Comparison of ENCODE assay signal across 17 cellular contexts in genomic region chr6:75076009-75076408, GRCh38.
DNase-seq lines count a peak whose midpoint lies in the region; ATAC-seq and TF ChIP-seq lines count a peak whose summit lies in the region.
"Had no signal": no experiment of that assay in that cellular context is flagged by ENCODE, and none has a peak within 500 bp of the region (broad histone marks: within the 10 kb centered on the region; RNA-seq: fewer than 3 reads in every experiment).

No MANE protein-coding gene starts in this region.

- H3K4me3 ChIP-seq in endodermal cell (ENCODE audit: low read length) (peak overlapping the region; percentile 5), upper lobe of left lung (no peak overlapping the region)
- H3K4me3 ChIP-seq: BLaER1 had no signal

- no peaks in the 10 kb centered on the region for H3K36me3 Mint-ChIP-seq in H9 (ENCODE audit: insufficient read depth in 1 of 3, low read depth in 3 of 3)
- no peaks in the 10 kb centered on the region for H3K36me3 Mint-ChIP-seq in endodermal cell (ENCODE audit: low read depth)
- no peaks in the 10 kb centered on the region for H3K36me3 Mint-ChIP-seq in nephron progenitor cell (ENCODE audit: low read depth)
- H3K36me3 Mint-ChIP-seq: CD8-positive, alpha-beta T cell had no signal

- TF ChIP-seq POLR2A in upper lobe of left lung (IDR thresholded peaks at IDR 0.05) = no peak

- H3K36me3 ChIP-seq in endodermal cell (ENCODE audit: control insufficient read depth, insufficient read depth, low read length) (no peaks in the 10 kb centered on the region), upper lobe of left lung (no peaks in the 10 kb centered on the region)
- H3K36me3 ChIP-seq: BLaER1 had no signal

- no peaks in the 10 kb centered on the region for H3K23me2 ChIP-seq in H9 (ENCODE audit: insufficient read length, low read depth, low read length, poor library complexity, severe bottlenecking)

- H2AK5ac ChIP-seq in H9 (ENCODE audit: insufficient read length, low read length) = no peak overlapping the region

- intact Hi-C loops in posterior vena cava (cut with DNase I) = no loop called here

- H2BK15ac ChIP-seq in H9 (ENCODE audit: low read depth, low read length) = no peak overlapping the region

- no peak for TF ChIP-seq CTCF in H9 (conservative IDR thresholded peaks at IDR 0.05)
- no peak for TF ChIP-seq CTCF in endodermal cell (conservative IDR thresholded peaks at IDR 0.05)
- no peak for TF ChIP-seq CTCF in nephron progenitor cell (IDR thresholded peaks at IDR 0.05)
- TF ChIP-seq CTCF in upper lobe of left lung (IDR thresholded peaks at IDR 0.05) = no peak

- H3K27me3 Mint-ChIP-seq in H9 (ENCODE audit: low read depth) = peaks cover 12% of the 10 kb centered on the region
- H3K27me3 Mint-ChIP-seq in endodermal cell (ENCODE audit: insufficient read depth) = peaks cover 10% of the 10 kb centered on the region
- H3K27me3 Mint-ChIP-seq in nephron progenitor cell (ENCODE audit: low read depth, poor library complexity) = no peaks in the 10 kb centered on the region

- no CpG with 5 or more reads among the region's 5 CpGs for WGBS in H9 (ENCODE audit: extremely low coverage, insufficient read length, low lambda C conversion rate)
- WGBS in endodermal cell (ENCODE audit: insufficient coverage in 1 of 2, insufficient read length in 1 of 2), 2 experiments = 95 to 100% methylated on average over 1 to 5 of the region's 5 CpGs
- WGBS in upper lobe of left lung, 2 donors = 81 to 90% methylated on average over 5 of the region's 5 CpGs

- no peak for ATAC-seq in upper lobe of left lung (ENCODE audit: low FRiP score in 2 of 2)
- ATAC-seq: CD8-positive, alpha-beta T cell; HCT116 had no signal

- H2AFZ ChIP-seq in H9 (ENCODE audit: low read length) = peak overlapping the region; percentile 62

- no peak overlapping the region for H3K27ac ChIP-seq in H9 (ENCODE audit: insufficient read length, low read depth, low read length)
- H3K27ac ChIP-seq in endodermal cell (ENCODE audit: low read depth, low read length) = no peak overlapping the region
- no peak overlapping the region for H3K27ac ChIP-seq in upper lobe of left lung
- H3K27ac ChIP-seq: BLaER1 had no signal

- no peak overlapping the region for H3K4ac ChIP-seq in H9 (ENCODE audit: low read depth, low read length)

- H3K9me3 Mint-ChIP-seq in H9 = no peaks in the 10 kb centered on the region
- H3K9me3 Mint-ChIP-seq in endodermal cell = no peaks in the 10 kb centered on the region
- peaks cover 4% of the 10 kb centered on the region for H3K9me3 Mint-ChIP-seq in nephron progenitor cell
- H3K9me3 Mint-ChIP-seq: CD8-positive, alpha-beta T cell had no signal

- H3K27ac Mint-ChIP-seq in H9 (no peak overlapping the region), endodermal cell (no peak overlapping the region), nephron progenitor cell (no peak overlapping the region)
- H3K27ac Mint-ChIP-seq: CD8-positive, alpha-beta T cell; HFFc6 had no signal

- H2BK20ac ChIP-seq in H9 (ENCODE audit: low read depth, low read length, poor library complexity, severe bottlenecking) = no peak overlapping the region

- no peaks in the 10 kb centered on the region for H4K20me1 ChIP-seq in H9 (ENCODE audit: control insufficient read depth, insufficient read depth, insufficient read length)
- H4K20me1 ChIP-seq: BLaER1 had no signal

- H3K79me1 ChIP-seq in H9 (ENCODE audit: insufficient read depth, low read depth, low read length, poor library complexity, severe bottlenecking) = no peaks in the 10 kb centered on the region

- H3K14ac ChIP-seq in H9 (ENCODE audit: insufficient read depth, low read length) = no peak overlapping the region; the same call in 1 of the 2 replicates

- no peak overlapping the region for H2BK5ac ChIP-seq in H9 (ENCODE audit: insufficient read length, low read length)

- no peak overlapping the region for H4K5ac ChIP-seq in H9 (ENCODE audit: insufficient read length, low read depth, low read length)

- H3K56ac ChIP-seq in H9 (ENCODE audit: insufficient read length, low read depth, low read length) = no peak overlapping the region

- no peaks in the 10 kb centered on the region for H3K79me2 ChIP-seq in H9 (ENCODE audit: insufficient read depth, low read length)

- H3K27me3 ChIP-seq in H9 (ENCODE audit: insufficient read depth, low read length) (no peaks in the 10 kb centered on the region), endodermal cell (ENCODE audit: control insufficient read depth, insufficient read depth, low read length, poor library complexity, severe bottlenecking) (no peaks in the 10 kb centered on the region), upper lobe of left lung (no peaks in the 10 kb centered on the region)
- H3K27me3 ChIP-seq: BLaER1 had no signal

- no peak overlapping the region for H3K4me2 ChIP-seq in H9 (ENCODE audit: insufficient read depth, insufficient read length, low read length)
- H3K4me2 ChIP-seq: BLaER1 had no signal

- H3K18ac ChIP-seq in H9 (ENCODE audit: insufficient read length, low read depth, low read length) = no peak overlapping the region

- no peak overlapping the region for H4K91ac ChIP-seq in H9 (ENCODE audit: insufficient read length, low read depth, low read length)

- H3K4me3 Mint-ChIP-seq in H9 (no peak overlapping the region), endodermal cell (no peak overlapping the region), nephron progenitor cell (no peak overlapping the region)
- H3K4me3 Mint-ChIP-seq: CD8-positive, alpha-beta T cell; HFFc6 had no signal

- H3K9ac ChIP-seq in H9 (ENCODE audit: extremely low read depth, insufficient read length, low read length) (no peak overlapping the region), endodermal cell (ENCODE audit: extremely low read depth, low read length, poor library complexity, severe bottlenecking) (no peak overlapping the region)
- H3K9ac ChIP-seq: BLaER1 had no signal

- H3K9me3 ChIP-seq in H9 (ENCODE audit: control insufficient read depth, low read depth, low read length) (no peaks in the 10 kb centered on the region), endodermal cell (ENCODE audit: control insufficient read depth, low read length) (no peaks in the 10 kb centered on the region), upper lobe of left lung (no peaks in the 10 kb centered on the region)
- H3K9me3 ChIP-seq: BLaER1 had no signal

- H3K4me1 ChIP-seq in H9 (ENCODE audit: insufficient read depth, low read length) (no peaks in the 10 kb centered on the region), endodermal cell (ENCODE audit: control insufficient read depth, insufficient read depth, low read length) (no peaks in the 10 kb centered on the region), upper lobe of left lung (no peaks in the 10 kb centered on the region)
- H3K4me1 ChIP-seq: BLaER1 had no signal

- no peak for TF ChIP-seq EP300 in upper lobe of left lung (IDR thresholded peaks at IDR 0.05)

- H3K4me1 Mint-ChIP-seq in H9 (peaks cover 8 to 11% of the 10 kb centered on the region in 2 experiments), endodermal cell (peaks cover 15% of the 10 kb centered on the region), nephron progenitor cell (no peaks in the 10 kb centered on the region)

- H3K23ac ChIP-seq in H9 (ENCODE audit: insufficient read length, low read depth, low read length) = no peak overlapping the region

- H4K8ac ChIP-seq in H9 (replicated peaks; ENCODE audit: insufficient read length, low read depth, low read length) = no peak overlapping the region

- no peak overlapping the region for H3T11ph ChIP-seq in H9 (ENCODE audit: low read length)

- no peak overlapping the region for H2BK120ac ChIP-seq in H9 (ENCODE audit: low read depth, low read length, poor library complexity, severe bottlenecking)

- DNase-seq in NCI-H748 (lab: John Stamatoyannopoulos, UW; ENCODE audit: unreplicated experiment) = peak; percentile 7
- no peak for DNase-seq in NCI-H748 treated with DMSO at 0.1 percent for 48 hours (lab: John Stamatoyannopoulos, UW)
- no peak for DNase-seq in H9
- no peak for DNase-seq in endodermal cell
- no peak for DNase-seq in posterior vena cava (ENCODE audit: low spot score)
- DNase-seq in nephron progenitor cell = no peak
- DNase-seq in upper lobe of left lung = no peak
- DNase-seq: 8988T; CD8-positive, alpha-beta T cell; DMS 273 treated with DMSO at 0.1 percent for 48 hours; DMS53; DND-41; EL; HFFc6; IMR-90 had no signal

- H2BK12ac ChIP-seq in H9 (ENCODE audit: insufficient read length, low read depth, low read length) = no peak overlapping the region
